8 cellular contexts compared by ENCODE assay signal in the genomic region with DNA sequence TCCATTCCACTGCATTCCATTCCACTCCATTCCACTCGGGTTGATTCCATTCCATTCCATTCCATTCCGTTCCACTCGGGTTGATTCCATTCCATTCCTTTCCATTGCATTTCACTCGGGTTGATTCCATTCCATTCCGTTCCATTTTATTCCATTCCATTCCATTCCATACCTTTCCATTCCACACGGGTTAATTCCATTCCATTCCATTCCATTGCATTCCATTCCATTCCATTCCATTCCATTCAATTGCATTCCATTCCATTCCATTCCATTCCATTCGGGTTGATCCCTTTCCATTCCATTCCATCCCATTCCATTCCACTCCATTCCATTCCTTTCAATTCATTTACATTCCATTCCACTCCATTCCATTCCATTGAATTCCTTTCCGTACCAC.
A peak's percentile ranks its signal among the peaks of the same experiment; 100 is the strongest.
DNase-seq lines count a peak whose midpoint lies in the region; ATAC-seq, FAIRE-seq and TF ChIP-seq lines count a peak whose summit lies in the region.
"Not testable (repeated sequence)": the region's sequence is repeated elsewhere in the genome, so short reads cannot be mapped to it uniquely, and the experiment has no call there.

No MANE protein-coding gene starts in this region.

- RAD21 ChIA-PET in GM12878 (lab: Charles Lee; ENCODE audit: unreplicated experiment), result not testable (repeated sequence)

- SMC1A ChIA-PET in GM12878 (lab: Charles Lee; ENCODE audit: uncharacterized antibody, unreplicated experiment), result not testable (repeated sequence)

- intact Hi-C loops in GM12878 (cut with micrococcal nuclease; ENCODE audit: unreplicated experiment); Right ventricle myocardium superior (cut with DNase I): not testable (repeated sequence)

- not testable (repeated sequence) for BruUV-seq in GM12878 (replicated peaks; lab: Mats Ljungman, UMichigan)

- DNase-seq in GM12864 (ENCODE audit: low read depth) (peak; percentile 25), KBM-7 (peak; percentile 46)
- not testable (repeated sequence) for DNase-seq in GM12878 (ENCODE audit: low read depth, low spot score); Right ventricle myocardium superior; memory B cell (ENCODE audit: low spot score in 2 of 2)

- H3K27me3 Mint-ChIP-seq in memory B cell, result not testable (repeated sequence)

- H3K4me2 ChIP-seq in GM12878 (ENCODE audit: control insufficient read depth, insufficient read depth), result not testable (repeated sequence)

- H3K4me3 Mint-ChIP-seq in memory B cell, result not testable (repeated sequence)

- H3K27me3 ChIP-seq in GM12878 (replicated peaks in 1 of 2; ENCODE audit: control insufficient read depth in 2 of 2, insufficient read depth in 2 of 2, low read length in 1 of 2); subcutaneous abdominal adipose tissue (ENCODE audit: control insufficient read depth in 5 of 5, insufficient read depth in 4 of 5, low read length in 5 of 5): not testable (repeated sequence)

- H4K20me1 ChIP-seq in GM12878 (ENCODE audit: control insufficient read depth, insufficient read depth), result not testable (repeated sequence)

- H3K27ac Mint-ChIP-seq in memory B cell, result not testable (repeated sequence)

- CTCF ChIA-PET in GM12878 (lab: Yijun Ruan, JAX), result not testable (repeated sequence)

- FAIRE-seq in GM12878 (lab: Jason Lieb, UNC), result not testable (repeated sequence)

- peaks cover 44% of the 10 kb centered on the region for H3K9me3 Mint-ChIP-seq in memory B cell

- in situ Hi-C loops in KBM-7 (cut with MboI; ENCODE audit: low pct_unique_long_range_greater_than_20kb, low sequenced_read_pairs); GM12878 (cut with MboI): not testable (repeated sequence)

- 29% methylated on average over 8 of the region's 8 CpGs for WGBS in GM12878 (ENCODE audit: insufficient coverage, insufficient replicate concordance, low lambda C conversion rate, missing lambda C conversion rate)

- TF ChIP-seq RAD21 in GM12878 (IDR thresholded peaks at IDR 0.05; ENCODE audit: insufficient read depth, low read depth, low read length), result not testable (repeated sequence)

- POLR2A ChIA-PET in GM12878 (lab: Charles Lee), result not testable (repeated sequence)

- not testable (repeated sequence) for H3K4me3 ChIP-seq in GM12864 (ENCODE audit: low read depth, low read length); GM12878
- peak overlapping the region in 3 of 5 donors; percentile 6 to 20 (median 19) for H3K4me3 ChIP-seq in subcutaneous abdominal adipose tissue (ENCODE audit: low read depth in 1 of 5, low read length in 5 of 5)

- H3K4me1 ChIP-seq in GM12878 (ENCODE audit: control insufficient read depth, insufficient read depth, low read length); subcutaneous abdominal adipose tissue (ENCODE audit: control insufficient read depth in 5 of 5, insufficient read depth in 5 of 5, low read length in 5 of 5): not testable (repeated sequence)

- not testable (repeated sequence) for H3K9me3 ChIP-seq in GM12878 (replicated peaks; ENCODE audit: control insufficient read depth, insufficient read depth, low read length)
- H3K9me3 ChIP-seq in subcutaneous abdominal adipose tissue (ENCODE audit: control insufficient read depth in 5 of 5, low read length in 5 of 5), result peaks cover 0 to 66% (median 62%) of the 10 kb centered on the region in 5 donors

- TF ChIP-seq POLR2A in GM12878 (IDR thresholded peaks at IDR 0.05; ENCODE audit: low read depth, low read length), result not testable (repeated sequence)

- not testable (repeated sequence) for H3K79me2 ChIP-seq in GM12878 (ENCODE audit: control insufficient read depth, insufficient read depth, low read length)

- not testable (repeated sequence) for H2AFZ ChIP-seq in GM12878 (ENCODE audit: control insufficient read depth, low read depth, low read length)

- peaks cover 38% of the 10 kb centered on the region for H3K36me3 Mint-ChIP-seq in memory B cell

- not testable (repeated sequence) for TF ChIP-seq EP300 in GM12878 (IDR thresholded peaks at IDR 0.05; ENCODE audit: borderline replicate concordance in 1 of 2, control insufficient read depth in 1 of 2, low read depth in 2 of 2, low read length in 2 of 2)

- TF ChIP-seq CTCF in GM12864 (IDR thresholded peaks at IDR 0.05; ENCODE audit: low read depth, low read length, missing control alignments); GM12878 (IDR thresholded peaks at IDR 0.05 in 2 of 3, conservative IDR thresholded peaks at IDR 0.05 in 1 of 3; ENCODE audit: control insufficient read depth in 2 of 3, extremely low read depth in 1 of 3, insufficient read depth in 1 of 3, low read depth in 3 of 3, low read length in 3 of 3): not testable (repeated sequence)

- H3K4me1 Mint-ChIP-seq in memory B cell, result peaks cover 14% of the 10 kb centered on the region

- H3K36me3 ChIP-seq in GM12878 (ENCODE audit: control insufficient read depth in 2 of 2, insufficient read depth in 2 of 2, low read length in 1 of 2); subcutaneous abdominal adipose tissue (ENCODE audit: control insufficient read depth in 5 of 5, insufficient read depth in 5 of 5, low read length in 5 of 5): not testable (repeated sequence)

- not testable (repeated sequence) for H3K27ac ChIP-seq in GM12878 (ENCODE audit: control insufficient read depth, insufficient read depth); subcutaneous abdominal adipose tissue (ENCODE audit: low read depth, low read length)

- H3K9ac ChIP-seq in GM12878 (ENCODE audit: control insufficient read depth, insufficient read depth, low read length); subcutaneous abdominal adipose tissue (ENCODE audit: low read length in 5 of 5): not testable (repeated sequence)

- peak; percentile 49 for ATAC-seq in GM21528 (IDR thresholded peaks at IDR 0.05; ENCODE audit: low FRiP score, unreplicated experiment)
- ATAC-seq in HG03039 (IDR thresholded peaks at IDR 0.05; ENCODE audit: unreplicated experiment), result peak; percentile 30
- ATAC-seq in GM12878, result peak; percentile 30; the same call in 1 of the 3 replicates
- ATAC-seq in Right ventricle myocardium superior (ENCODE audit: poor library complexity), result peak; percentile 68
- ATAC-seq in memory B cell (ENCODE audit: low read depth), result peak; percentile 41
